Comparison of ENCODE assay signal across 13 cellular contexts in genomic region chr1:156666862-156667609, GRCh38. TPM values are rescaled to one million over a fixed set of nuclear protein-coding genes. Genes with fewer than 3 reads are reported as not detected.
DNase-seq lines count a peak whose midpoint lies in the region; ATAC-seq, FAIRE-seq and TF ChIP-seq lines count a peak whose summit lies in the region.
"Had no signal": no experiment of that assay in that cellular context is flagged by ENCODE, and none has a peak within 500 bp of the region (broad histone marks: within the 10 kb centered on the region; RNA-seq: fewer than 3 reads in every experiment).

No MANE protein-coding gene starts in this region.

- no peaks in the 10 kb centered on the region for H3K9me3 Mint-ChIP-seq in activated T-cell treated with anti-CD3 and anti-CD28 coated beads, Interleukin-2, amount 50 U/mL, for 72 hours
- H3K9me3 Mint-ChIP-seq: central memory CD8-positive, alpha-beta T cell had no signal

- no peak overlapping the region for H2AFZ ChIP-seq in endothelial cell of umbilical vein (ENCODE audit: low read depth, low read length)

- no peak for TF ChIP-seq POLR2A in endothelial cell of umbilical vein (IDR thresholded peaks at IDR 0.05; ENCODE audit: low read depth, low read length)
- TF ChIP-seq POLR2A in thyroid gland (IDR thresholded peaks at IDR 0.05), result no peak

- peak; percentile 47 for FAIRE-seq in endothelial cell of umbilical vein (lab: Jason Lieb, UNC)

- H3K36me3 Mint-ChIP-seq in activated T-cell treated with anti-CD3 and anti-CD28 coated beads, Interleukin-2, amount 50 U/mL, for 72 hours (ENCODE audit: insufficient read depth in 2 of 2), result no peaks in the 10 kb centered on the region

- POLR2A ChIA-PET in endothelial cell of umbilical vein (lab: Charles Lee), result interaction anchor here (0.7 to 1.2 kb wide), 3 partner anchors 10 to 58 kb away, joined by 3 to 12 read pairs (median 7); partner anchors contain the start of gene NES

- BruUV-seq in endothelial cell of umbilical vein (replicated peaks; lab: Mats Ljungman, UMichigan), result no TSS peak

- H3K27me3 Mint-ChIP-seq in activated T-cell treated with anti-CD3 and anti-CD28 coated beads, Interleukin-2, amount 50 U/mL, for 72 hours (ENCODE audit: low read depth), result peaks cover 12% of the 10 kb centered on the region

- DNase-seq in SJCRH30 (peak in 1 of 2 experiments; percentile 32), endothelial cell of umbilical vein (ENCODE audit: low read depth, low spot score) (no peak), thyroid gland (no peak), foreskin melanocyte (no peak), DMS79 treated with DMSO at 0.1 percent for 48 hours (lab: John Stamatoyannopoulos, UW) (no peak)
- DNase-seq in activated T-cell treated with anti-CD3 and anti-CD28 coated beads, Interleukin-2, amount 50 U/mL, for 72 hours, result no peak
- DNase-seq: activated T-cell treated with anti-CD3 and anti-CD28 coated beads for 4 hours; NCI-H187; stimulated activated naive CD4-positive, alpha-beta T cell had no signal

- intact Hi-C loops in endothelial cell of umbilical vein (cut with micrococcal nuclease), result no loop called here
- intact Hi-C loops in thyroid gland (cut with DNase I), result no loop called here

- dilution Hi-C loops in endothelial cell of umbilical vein (cut with MboI; ENCODE audit: extremely low pct_ligation_motif_present, low sequenced_read_pairs), result no loop called here

- no peak for ATAC-seq in HG02970 (IDR thresholded peaks at IDR 0.05; ENCODE audit: low FRiP score, unreplicated experiment)
- no peak for ATAC-seq in activated T-cell treated with anti-CD3 and anti-CD28 coated beads, Interleukin-2, amount 50 U/mL, for 72 hours (replicated peaks in 1 of 2)

- no peak overlapping the region for H3K4me2 ChIP-seq in endothelial cell of umbilical vein (ENCODE audit: insufficient read depth, low read length)

- H3K27ac ChIP-seq in SJCRH30 (peak overlapping the region; percentile 54), endothelial cell of umbilical vein (ENCODE audit: insufficient read depth, low read depth, low read length) (no peak overlapping the region), mucosa of rectum (ENCODE audit: low read depth in 2 of 2, low read length in 2 of 2) (peak overlapping the region; percentile 72 to 77), thyroid gland (peak overlapping the region; percentile 37 to 63 (median 61))

- H3K9ac ChIP-seq in endothelial cell of umbilical vein (replicated peaks; ENCODE audit: extremely low read depth, insufficient read depth, low read length) (no peak overlapping the region), mucosa of rectum (ENCODE audit: low read depth in 1 of 2, low read length in 2 of 2) (peak overlapping the region in 1 of 2 donors; percentile 56)

- no peaks in the 10 kb centered on the region for H4K20me1 ChIP-seq in endothelial cell of umbilical vein (replicated peaks; ENCODE audit: control insufficient read depth, extremely low read depth, insufficient read depth, low read length)

- WGBS in thyroid gland, 2 donors, result 87 to 90% methylated on average over 9 of the region's 9 CpGs

- no peaks in the 10 kb centered on the region for H3K9me1 ChIP-seq in endothelial cell of umbilical vein (replicated peaks; ENCODE audit: control insufficient read depth, extremely low read depth, insufficient read depth, low read length)

- H3K36me3 ChIP-seq in SJCRH30 (peaks cover 10% of the 10 kb centered on the region), endothelial cell of umbilical vein (ENCODE audit: control insufficient read depth in 2 of 2, extremely low read depth in 1 of 2, insufficient read depth in 2 of 2, low read length in 2 of 2) (no peaks in the 10 kb centered on the region), mucosa of rectum (ENCODE audit: control insufficient read depth in 2 of 2, insufficient read depth in 2 of 2, low read length in 2 of 2) (no peaks in the 10 kb centered on the region), thyroid gland (no peaks in the 10 kb centered on the region)

- H3K4me3 ChIP-seq in SJCRH30 (no peak overlapping the region), endothelial cell of umbilical vein (replicated peaks in 1 of 3; ENCODE audit: insufficient read depth in 1 of 3, low read depth in 1 of 3, low read length in 3 of 3) (no peak overlapping the region), mucosa of rectum (ENCODE audit: low read length in 2 of 2) (no peak overlapping the region), thyroid gland (replicated peaks in 1 of 3) (no peak overlapping the region)

- CTCF ChIA-PET in endothelial cell of umbilical vein (lab: Charles Lee), result interaction anchor here (1.2 to 4.8 kb wide), 2 partner anchors 9 to 23 kb away, joined by 4 to 59 read pairs; partner anchors contain the start of gene NES

- no peaks in the 10 kb centered on the region for H3K79me2 ChIP-seq in endothelial cell of umbilical vein (ENCODE audit: control insufficient read depth, insufficient read depth, low read length)

- peaks cover 15% of the 10 kb centered on the region for H3K4me1 Mint-ChIP-seq in activated T-cell treated with anti-CD3 and anti-CD28 coated beads, Interleukin-2, amount 50 U/mL, for 72 hours (ENCODE audit: low read depth)
- H3K4me1 Mint-ChIP-seq: central memory CD8-positive, alpha-beta T cell had no signal

- TF ChIP-seq CTCF in endothelial cell of umbilical vein (IDR thresholded peaks at IDR 0.05; ENCODE audit: extremely low read depth in 1 of 2, insufficient read depth in 1 of 2, low read depth in 1 of 2, low read length in 2 of 2) (no peak), thyroid gland (IDR thresholded peaks at IDR 0.05) (no peak)

- no peak overlapping the region for H3K27ac Mint-ChIP-seq in activated T-cell treated with anti-CD3 and anti-CD28 coated beads, Interleukin-2, amount 50 U/mL, for 72 hours

- H3K4me1 ChIP-seq in SJCRH30 (peaks cover 86% of the 10 kb centered on the region), endothelial cell of umbilical vein (ENCODE audit: control insufficient read depth, extremely low read depth, insufficient read depth, low read length) (peaks cover 33% of the 10 kb centered on the region), mucosa of rectum (ENCODE audit: control insufficient read depth in 2 of 2, insufficient read depth in 2 of 2, low read length in 2 of 2) (peaks cover 30 to 31% of the 10 kb centered on the region in 2 donors), thyroid gland (peaks cover 4 to 54% of the 10 kb centered on the region in 2 donors)

- no peak overlapping the region for H3K4me3 Mint-ChIP-seq in activated T-cell treated with anti-CD3 and anti-CD28 coated beads, Interleukin-2, amount 50 U/mL, for 72 hours
- H3K4me3 Mint-ChIP-seq: central memory CD8-positive, alpha-beta T cell had no signal

- H3K27me3 ChIP-seq in SJCRH30 (no peaks in the 10 kb centered on the region), endothelial cell of umbilical vein (ENCODE audit: control insufficient read depth in 2 of 2, insufficient read depth in 2 of 2, low read length in 2 of 2) (no peaks in the 10 kb centered on the region), mucosa of rectum (ENCODE audit: control insufficient read depth in 2 of 2, insufficient read depth in 2 of 2, low read length in 2 of 2) (no peaks in the 10 kb centered on the region), thyroid gland (no peaks in the 10 kb centered on the region)

- H3K9me3 ChIP-seq in SJCRH30 (replicated peaks), result no peaks in the 10 kb centered on the region
- no peaks in the 10 kb centered on the region for H3K9me3 ChIP-seq in endothelial cell of umbilical vein (replicated peaks; ENCODE audit: control insufficient read depth, insufficient read depth, low read length)
- H3K9me3 ChIP-seq in mucosa of rectum (ENCODE audit: control insufficient read depth in 2 of 2, low read length in 2 of 2), result no peaks in the 10 kb centered on the region
- H3K9me3 ChIP-seq in thyroid gland, result no peaks in the 10 kb centered on the region

RNA-seq across cellular contexts. Expression of gene NES, which starts 10.2 kb away (rescaled TPM):
- total RNA-seq in SJCRH30 (2014; rRNA removed; shearing (Covaris generic)), result 356 and 359 TPM in 2 replicates
- total RNA-seq in endothelial cell of umbilical vein (269 and 274 TPM in 2 replicates), thyroid gland (10 to 100 TPM in 2 of 4 donors, 1 to 10 TPM in 2; 4.3 to 10.4 (median 9.0) TPM)
- 15.5 and 19.4 TPM in 2 replicates for polyA plus RNA-seq in endothelial cell of umbilical vein
- polyA plus RNA-seq in endothelial cell of umbilical vein (2011; cell fraction: cytosol; rRNA removed), result 34.7 and 34.8 TPM in 2 replicates
- 54.3 and 59.9 TPM in 2 replicates for polyA plus RNA-seq in endothelial cell of umbilical vein (2011; cell fraction: nucleus; rRNA removed)
- polyA plus RNA-seq in endothelial cell of umbilical vein (2012), result 91.3 and 128 TPM in 2 replicates
- polyA minus RNA-seq in endothelial cell of umbilical vein, result 27.1 and 31.8 TPM in 2 replicates
- 1.3 TPM for polyA minus RNA-seq in endothelial cell of umbilical vein (2011; cell fraction: cytosol; rRNA and poly(A)+ RNA removed)
- 14.7 and 17.6 TPM in 2 replicates for polyA minus RNA-seq in endothelial cell of umbilical vein (2011; cell fraction: nucleus; rRNA and poly(A)+ RNA removed)
- total RNA-seq in activated T-cell treated with anti-CD3 and anti-CD28 coated beads, Interleukin-2, amount 50 U/mL, for 72 hours, result under 1 TPM in 1 of 2 donors, not detected in 1; 0.05 TPM
- total RNA-seq: mononuclear cell had no signal

RNA-seq across cellular contexts. Expression of gene BCAN, which starts 25.1 kb away (rescaled TPM):
- total RNA-seq in SJCRH30 (2014; rRNA removed; shearing (Covaris generic)), result 0.05 TPM in 1 of 2 replicates, not detected in the other
- not detected in 2 replicates for total RNA-seq in endothelial cell of umbilical vein
- 0.14 and 0.15 TPM in 2 replicates for polyA plus RNA-seq in endothelial cell of umbilical vein
- 0.05 and 0.14 TPM in 2 replicates for polyA plus RNA-seq in endothelial cell of umbilical vein (2011; cell fraction: cytosol; rRNA removed)
- polyA plus RNA-seq in endothelial cell of umbilical vein (2011; cell fraction: nucleus; rRNA removed), result 0.07 TPM in 1 of 2 replicates, not detected in the other
- polyA plus RNA-seq in endothelial cell of umbilical vein (2012), result 0.08 and 0.15 TPM in 2 replicates
- 0.15 TPM in 1 of 2 replicates, not detected in the other for polyA minus RNA-seq in endothelial cell of umbilical vein
- polyA minus RNA-seq in endothelial cell of umbilical vein (2011; cell fraction: cytosol; rRNA and poly(A)+ RNA removed), result not detected
- polyA minus RNA-seq in endothelial cell of umbilical vein (2011; cell fraction: nucleus; rRNA and poly(A)+ RNA removed), result not detected in 2 replicates
- total RNA-seq in thyroid gland, result 1 to 10 TPM in 1 of 4 donors, under 1 TPM in 1, not detected in 2; 0.54 to 1.1 TPM
- total RNA-seq in activated T-cell treated with anti-CD3 and anti-CD28 coated beads, Interleukin-2, amount 50 U/mL, for 72 hours, result under 1 TPM in 1 of 2 donors, not detected in 1; 0.10 TPM
- total RNA-seq: mononuclear cell had no signal

RNA-seq across cellular contexts. Expression of gene CRABP2, which starts 38.3 kb away (rescaled TPM):
- total RNA-seq in SJCRH30 (2014; rRNA removed; shearing (Covaris generic)), result 0.43 and 0.85 TPM in 2 replicates
- 1.0 and 2.6 TPM in 2 replicates for total RNA-seq in endothelial cell of umbilical vein
- polyA plus RNA-seq in endothelial cell of umbilical vein, result 0.21 and 0.32 TPM in 2 replicates
- polyA plus RNA-seq in endothelial cell of umbilical vein (2011; cell fraction: cytosol; rRNA removed), result 0.37 and 0.45 TPM in 2 replicates
- polyA plus RNA-seq in endothelial cell of umbilical vein (2011; cell fraction: nucleus; rRNA removed), result 1.2 and 2.1 TPM in 2 replicates
- polyA plus RNA-seq in endothelial cell of umbilical vein (2012), result 0.37 and 0.88 TPM in 2 replicates
- polyA minus RNA-seq in endothelial cell of umbilical vein, result not detected in 2 replicates
- 2.4 TPM for polyA minus RNA-seq in endothelial cell of umbilical vein (2011; cell fraction: cytosol; rRNA and poly(A)+ RNA removed)
- 0.82 TPM in 1 of 2 replicates, not detected in the other for polyA minus RNA-seq in endothelial cell of umbilical vein (2011; cell fraction: nucleus; rRNA and poly(A)+ RNA removed)
- total RNA-seq in thyroid gland, result 10 to 100 TPM in 1 of 4 donors, 1 to 10 TPM in 2, not detected in 1; 3.0 to 15.3 (median 4.5) TPM
- 1 to 10 TPM; 2.5 TPM for total RNA-seq in activated T-cell treated with anti-CD3 and anti-CD28 coated beads, Interleukin-2, amount 50 U/mL, for 72 hours

RNA-seq across cellular contexts. Expression of gene HAPLN2, which starts 47.8 kb away (rescaled TPM):
- total RNA-seq in SJCRH30 (2014; rRNA removed; shearing (Covaris generic)), result 0.20 and 0.23 TPM in 2 replicates
- total RNA-seq in endothelial cell of umbilical vein (not detected in 2 replicates), thyroid gland (under 1 TPM in 1 of 4 donors, not detected in 3; 0.79 TPM)
- 0.14 TPM in 1 of 2 replicates, not detected in the other for polyA plus RNA-seq in endothelial cell of umbilical vein
- polyA plus RNA-seq in endothelial cell of umbilical vein (2011; cell fraction: cytosol; rRNA removed), result not detected in 2 replicates
- polyA plus RNA-seq in endothelial cell of umbilical vein (2011; cell fraction: nucleus; rRNA removed), result 0.68 and 0.70 TPM in 2 replicates
- polyA plus RNA-seq in endothelial cell of umbilical vein (2012), result not detected in 2 replicates
- not detected in 2 replicates for polyA minus RNA-seq in endothelial cell of umbilical vein
- polyA minus RNA-seq in endothelial cell of umbilical vein (2011; cell fraction: cytosol; rRNA and poly(A)+ RNA removed), result not detected
- not detected in 2 replicates for polyA minus RNA-seq in endothelial cell of umbilical vein (2011; cell fraction: nucleus; rRNA and poly(A)+ RNA removed)
- under 1 TPM; 0.22 to 1.00 TPM for total RNA-seq in activated T-cell treated with anti-CD3 and anti-CD28 coated beads, Interleukin-2, amount 50 U/mL, for 72 hours

Comparison
In these comparisons a context has a peak if more than half of its experiments do, and no peak if none do; other contexts are left out.
1. RNA of gene NES, which starts 10.2 kb away (total RNA-seq): 356 to 359 TPM in SJCRH30 and 269 to 274 TPM in endothelial cell of umbilical vein; 4.3 to 10.4 TPM in thyroid gland and 0.05 TPM in activated T-cell treated with anti-CD3 and anti-CD28 coated beads, Interleukin-2, amount 50 U/mL, for 72 hours; every median in the first group is over 10 times any median in the second.